Comparison of ENCODE assay signal across 1 cellular context in the genomic region with DNA sequence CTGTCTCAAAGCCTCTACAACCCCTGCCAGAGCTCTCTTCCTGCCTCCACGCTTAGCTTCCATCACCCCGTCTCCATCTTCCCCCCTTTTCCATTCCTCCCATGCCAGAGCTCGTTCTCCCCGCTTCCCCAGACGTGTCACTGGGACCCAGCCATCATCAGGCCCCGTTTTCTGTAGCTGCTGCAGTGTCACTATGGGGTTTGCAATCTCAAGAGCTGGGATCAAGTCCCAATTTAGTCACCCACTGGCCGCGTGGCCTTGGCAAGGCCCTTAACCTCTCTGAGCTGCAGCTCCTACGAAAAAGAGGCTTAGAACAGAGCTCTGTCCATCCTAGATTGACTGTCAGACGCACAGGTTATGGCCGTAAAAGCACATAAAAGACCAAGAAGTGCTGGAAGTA.
TF ChIP-seq lines count a peak whose summit lies in the region.

No MANE protein-coding gene starts in this region.

TF ChIP-seq in WTC11, 78 proteins besides CTCF, POLR2A, EP300 and RAD21 (continued from another document):
- TF ChIP-seq, protein P1, sequence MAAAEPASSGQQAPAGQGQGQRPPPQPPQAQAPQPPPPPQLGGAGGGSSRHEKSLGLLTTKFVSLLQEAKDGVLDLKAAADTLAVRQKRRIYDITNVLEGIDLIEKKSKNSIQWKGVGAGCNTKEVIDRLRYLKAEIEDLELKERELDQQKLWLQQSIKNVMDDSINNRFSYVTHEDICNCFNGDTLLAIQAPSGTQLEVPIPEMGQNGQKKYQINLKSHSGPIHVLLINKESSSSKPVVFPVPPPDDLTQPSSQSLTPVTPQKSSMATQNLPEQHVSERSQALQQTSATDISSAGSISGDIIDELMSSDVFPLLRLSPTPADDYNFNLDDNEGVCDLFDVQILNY (CRISPR knock-in tag; IDR thresholded peaks at IDR 0.05): no peak
- no peak for TF ChIP-seq ETV6 (CRISPR knock-in tag; IDR thresholded peaks at IDR 0.05)
- TF ChIP-seq, protein P2, sequence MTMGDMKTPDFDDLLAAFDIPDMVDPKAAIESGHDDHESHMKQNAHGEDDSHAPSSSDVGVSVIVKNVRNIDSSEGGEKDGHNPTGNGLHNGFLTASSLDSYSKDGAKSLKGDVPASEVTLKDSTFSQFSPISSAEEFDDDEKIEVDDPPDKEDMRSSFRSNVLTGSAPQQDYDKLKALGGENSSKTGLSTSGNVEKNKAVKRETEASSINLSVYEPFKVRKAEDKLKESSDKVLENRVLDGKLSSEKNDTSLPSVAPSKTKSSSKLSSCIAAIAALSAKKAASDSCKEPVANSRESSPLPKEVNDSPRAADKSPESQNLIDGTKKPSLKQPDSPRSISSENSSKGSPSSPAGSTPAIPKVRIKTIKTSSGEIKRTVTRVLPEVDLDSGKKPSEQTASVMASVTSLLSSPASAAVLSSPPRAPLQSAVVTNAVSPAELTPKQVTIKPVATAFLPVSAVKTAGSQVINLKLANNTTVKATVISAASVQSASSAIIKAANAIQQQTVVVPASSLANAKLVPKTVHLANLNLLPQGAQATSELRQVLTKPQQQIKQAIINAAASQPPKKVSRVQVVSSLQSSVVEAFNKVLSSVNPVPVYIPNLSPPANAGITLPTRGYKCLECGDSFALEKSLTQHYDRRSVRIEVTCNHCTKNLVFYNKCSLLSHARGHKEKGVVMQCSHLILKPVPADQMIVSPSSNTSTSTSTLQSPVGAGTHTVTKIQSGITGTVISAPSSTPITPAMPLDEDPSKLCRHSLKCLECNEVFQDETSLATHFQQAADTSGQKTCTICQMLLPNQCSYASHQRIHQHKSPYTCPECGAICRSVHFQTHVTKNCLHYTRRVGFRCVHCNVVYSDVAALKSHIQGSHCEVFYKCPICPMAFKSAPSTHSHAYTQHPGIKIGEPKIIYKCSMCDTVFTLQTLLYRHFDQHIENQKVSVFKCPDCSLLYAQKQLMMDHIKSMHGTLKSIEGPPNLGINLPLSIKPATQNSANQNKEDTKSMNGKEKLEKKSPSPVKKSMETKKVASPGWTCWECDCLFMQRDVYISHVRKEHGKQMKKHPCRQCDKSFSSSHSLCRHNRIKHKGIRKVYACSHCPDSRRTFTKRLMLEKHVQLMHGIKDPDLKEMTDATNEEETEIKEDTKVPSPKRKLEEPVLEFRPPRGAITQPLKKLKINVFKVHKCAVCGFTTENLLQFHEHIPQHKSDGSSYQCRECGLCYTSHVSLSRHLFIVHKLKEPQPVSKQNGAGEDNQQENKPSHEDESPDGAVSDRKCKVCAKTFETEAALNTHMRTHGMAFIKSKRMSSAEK (CRISPR knock-in tag; IDR thresholded peaks at IDR 0.05; ENCODE audit: borderline replicate concordance): no peak
- no peak for TF ChIP-seq MXD4 (CRISPR knock-in tag; IDR thresholded peaks at IDR 0.05; ENCODE audit: borderline replicate concordance)
- TF ChIP-seq GABPB1 (CRISPR knock-in tag; IDR thresholded peaks at IDR 0.05): no peak
